In the genomic region with DNA sequence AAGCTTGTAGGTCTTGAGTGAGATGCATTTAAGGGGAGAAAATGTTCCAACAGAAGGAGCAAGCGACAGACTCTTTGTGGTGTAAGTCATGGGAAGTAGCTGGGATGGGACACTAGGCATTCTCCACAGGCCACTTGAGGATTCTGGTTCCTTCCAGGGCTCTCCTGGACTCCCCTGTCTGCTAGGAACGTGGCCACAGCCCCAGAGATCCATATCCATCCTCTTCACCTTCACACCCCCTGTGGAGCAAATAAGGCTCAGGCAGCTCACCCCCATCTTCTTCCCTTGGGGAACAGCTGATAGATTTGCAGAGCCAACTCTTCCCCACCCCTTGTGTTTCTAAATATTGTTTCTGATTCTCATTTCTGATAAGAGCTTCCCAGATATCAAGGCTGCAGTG, we compare ENCODE assay signal across 25 cellular contexts.
"Had no signal": no experiment of that assay in that cellular context is flagged by ENCODE, and none has a peak within 500 bp of the region (broad histone marks: within the 10 kb centered on the region; RNA-seq: fewer than 3 reads in every experiment).

No MANE protein-coding gene starts in this region.

- H3K27ac Mint-ChIP-seq: dendritic cell treated with granulocyte-macrophage colony-stimulating factor and Interleukin-4, amounts not matched to agents 40 ng/mL and 50 ng/mL, for 4 days; effector memory CD8-positive, alpha-beta T cell; endodermal cell had no signal

- H3K4me3 Mint-ChIP-seq: dendritic cell treated with granulocyte-macrophage colony-stimulating factor and Interleukin-4, amounts not matched to agents 40 ng/mL and 50 ng/mL, for 4 days; effector memory CD8-positive, alpha-beta T cell; endodermal cell had no signal

- H3K27ac ChIP-seq: colonic mucosa, coronary artery, dorsolateral prefrontal cortex, epithelial cell of prostate, esophagus squamous epithelium, foreskin keratinocyte, gastrocnemius medialis, gastroesophageal sphincter, heart left ventricle, heart right ventricle, hepatocyte had no signal

- H3K4me1 ChIP-seq: esophagus squamous epithelium, foreskin keratinocyte, gastrocnemius medialis, gastroesophageal sphincter, heart left ventricle, heart right ventricle had no signal

- H3K4me3 ChIP-seq: colonic mucosa, coronary artery, dorsolateral prefrontal cortex, esophagus squamous epithelium, gastrocnemius medialis, gastroesophageal sphincter, heart left ventricle, heart right ventricle, hepatocyte had no signal

- H3K4me1 Mint-ChIP-seq: endodermal cell had no signal

- H3K9me3 Mint-ChIP-seq: dendritic cell treated with granulocyte-macrophage colony-stimulating factor and Interleukin-4, amounts not matched to agents 40 ng/mL and 50 ng/mL, for 4 days; effector memory CD8-positive, alpha-beta T cell had no signal

- H3K27me3 Mint-ChIP-seq: dendritic cell treated with granulocyte-macrophage colony-stimulating factor and Interleukin-4, amounts not matched to agents 40 ng/mL and 50 ng/mL, for 4 days; effector memory CD8-positive, alpha-beta T cell had no signal

- DNase-seq: cortex of kidney; dermis blood vessel endothelial cell; dorsolateral prefrontal cortex; effector CD4-positive, alpha-beta T cell; effector CD8-positive, alpha-beta T cell; effector memory CD4-positive, alpha-beta T cell; effector memory CD8-positive, alpha-beta T cell; endodermal cell; erythroblast; esophagus squamous epithelium; foreskin fibroblast; foreskin keratinocyte; foreskin melanocyte; gastrocnemius medialis; glutamatergic neuron; head of caudate nucleus; heart left ventricle; heart right ventricle had no signal

- ATAC-seq: effector memory CD8-positive, alpha-beta T cell; esophagus mucosa; foreskin keratinocyte; gastrocnemius medialis; gastroesophageal sphincter; heart left ventricle; heart right ventricle had no signal

- H3K36me3 ChIP-seq: colonic mucosa, esophagus squamous epithelium, gastrocnemius medialis, gastroesophageal sphincter, heart left ventricle, heart right ventricle had no signal

- H3K9me3 ChIP-seq: colonic mucosa, gastrocnemius medialis, gastroesophageal sphincter, heart left ventricle had no signal

- H3K27me3 ChIP-seq: colonic mucosa, esophagus squamous epithelium, foreskin keratinocyte, gastrocnemius medialis, gastroesophageal sphincter, heart left ventricle, hepatocyte had no signal
